Comparison of ENCODE assay signal across 8 cellular contexts in the genomic region with DNA sequence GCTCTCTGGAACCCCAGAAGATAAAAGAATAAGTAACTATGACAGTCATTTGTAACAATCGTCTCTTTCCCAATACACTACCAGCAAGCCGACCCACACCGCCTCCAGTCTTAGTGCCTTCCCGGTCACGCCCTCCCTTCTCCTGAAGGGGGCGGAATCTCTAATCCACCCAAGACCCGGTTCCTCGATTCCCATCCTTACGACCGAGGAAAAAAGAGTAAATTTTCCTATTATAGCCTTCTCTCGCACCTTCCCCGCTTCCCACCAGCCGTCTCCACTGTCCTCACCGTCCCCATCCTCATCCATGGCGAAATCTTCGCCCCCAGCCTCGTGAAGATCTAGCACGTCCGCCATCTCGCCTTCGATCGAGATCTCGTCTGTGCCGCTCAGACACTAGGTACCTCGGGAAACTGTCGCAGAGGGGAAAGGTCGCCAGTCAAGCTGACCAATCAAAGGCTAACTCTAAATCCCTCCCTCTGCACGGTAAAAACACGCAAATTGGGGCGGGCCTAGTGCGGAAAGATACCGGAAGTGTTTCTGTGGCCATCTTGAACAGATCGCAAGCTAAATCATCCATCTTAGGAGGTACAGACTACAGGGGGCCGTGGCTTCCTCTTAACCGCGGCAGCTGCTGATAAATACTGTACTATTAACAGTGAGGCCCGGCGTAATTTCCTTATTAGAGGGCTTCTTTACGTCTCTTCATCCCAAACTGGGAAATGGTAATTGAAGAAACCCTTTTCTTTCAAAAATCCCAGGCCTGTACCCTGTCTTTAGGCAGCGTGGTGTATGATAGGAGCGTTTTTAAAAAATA. TPM values are rescaled to one million over a fixed set of nuclear protein-coding genes. Genes with fewer than 3 reads are reported as not detected.
A peak's percentile ranks its signal among the peaks of the same experiment; 100 is the strongest.
DNase-seq lines count a peak whose midpoint lies in the region; ATAC-seq and TF ChIP-seq lines count a peak whose summit lies in the region.

A gene (minus strand): TSS at position 412 of the 814 bp plus-strand sequence. CDS start 58 bp downstream, at position 354.

- no peaks in the 10 kb centered on the region for H3K9me3 ChIP-seq in KOPT-K1 (ENCODE audit: insufficient read depth, low read length, poor library complexity, severe bottlenecking)
- H3K9me3 ChIP-seq in Peyer's patch = no peaks in the 10 kb centered on the region
- no peaks in the 10 kb centered on the region for H3K9me3 ChIP-seq in esophagus squamous epithelium

- H3K27ac ChIP-seq in KOPT-K1 (ENCODE audit: low read depth, low read length, poor library complexity, severe bottlenecking) = peak within 1 kb of the TSS; percentile 84
- H3K27ac ChIP-seq in Peyer's patch = peak within 1 kb of the TSS; percentile 80 to 94 (median 85)
- peak within 1 kb of the TSS; percentile 90 to 99 (median 96) for H3K27ac ChIP-seq in esophagus squamous epithelium

- H3K36me3 ChIP-seq in KOPT-K1 (ENCODE audit: insufficient read depth, low read length) (peaks cover 29% of the 10 kb centered on the region), Peyer's patch (peaks cover 0 to 12% (median 0%) of the 10 kb centered on the region in 3 donors), esophagus squamous epithelium (peaks cover 0 to 37% (median 0%) of the 10 kb centered on the region in 3 donors)

- intact Hi-C loops in esophagus squamous epithelium (cut with DNase I) = no loop called here

- DNase-seq in Daoy (ENCODE audit: low read depth) (peak; percentile 98), Peyer's patch (peak; percentile 91 to 98 (median 94)), esophagus squamous epithelium (lab: John Stamatoyannopoulos, UW) (peak; percentile 86), myocyte (ENCODE audit: low read depth) (peak; percentile 99)
- peak; percentile 93 to 95 for DNase-seq in activated T-cell treated with anti-CD3 and anti-CD28 coated beads, Interleukin-2, amount 50 U/mL, for 48 hours
- peak; percentile 79 to 93 for DNase-seq in stimulated activated CD8-positive, alpha-beta memory T cell treated with anti-CD3 and anti-CD28 coated beads, Interleukin-7, amount 100 ng/mL, for 48 hours (ENCODE audit: extremely low read depth in 1 of 2, low read depth in 1 of 2)

- H3K4me1 ChIP-seq in Peyer's patch (peaks cover 2 to 17% (median 7%) of the 10 kb centered on the region in 4 donors), esophagus squamous epithelium (peaks cover 13 to 42% (median 13%) of the 10 kb centered on the region in 3 donors)

- 0% methylated on average over 25 to 41 of the region's 41 CpGs for WGBS in esophagus squamous epithelium, 2 donors

- ATAC-seq in GM21786 (IDR thresholded peaks at IDR 0.05; ENCODE audit: unreplicated experiment) = peak; percentile 98

- H3K4me3 ChIP-seq in Peyer's patch (peak within 1 kb of the TSS; percentile 55 to 72 (median 60)), esophagus squamous epithelium (peak within 1 kb of the TSS; percentile 70 to 82 (median 72))

- peak; percentile 98 to 99 for TF ChIP-seq POLR2A in Peyer's patch (IDR thresholded peaks at IDR 0.05)
- TF ChIP-seq POLR2A in esophagus squamous epithelium (IDR thresholded peaks at IDR 0.05) = peak in 3 of 4 donors; percentile 97 to 98 (median 97)

- TF ChIP-seq CTCF in Peyer's patch (IDR thresholded peaks at IDR 0.05) = peak; percentile 62 to 77 (median 73)
- peak; percentile 56 to 79 (median 71) for TF ChIP-seq CTCF in esophagus squamous epithelium (IDR thresholded peaks at IDR 0.05)

- no peaks in the 10 kb centered on the region for H3K27me3 ChIP-seq in Peyer's patch
- no peaks in the 10 kb centered on the region for H3K27me3 ChIP-seq in esophagus squamous epithelium

RNA-seq across cellular contexts. Expression of the gene that starts here (rescaled TPM):
- 596 and 830 TPM in 2 replicates for total RNA-seq in Daoy (2014; rRNA removed; shearing (Covaris generic))
- total RNA-seq in Peyer's patch (100 to 1,000 TPM in 1 of 4 donors, 10 to 100 TPM in 3; 47.6 to 105 (median 57.0) TPM), esophagus squamous epithelium (100 to 1,000 TPM; 155 to 229 (median 200) TPM), myocyte (191 and 218 TPM in 2 replicates)
- polyA plus RNA-seq in myocyte (2012) = 180 TPM

Comparison
In these comparisons a context has a peak if more than half of its experiments do, and no peak if none do; other contexts are left out.
1. Peak in every context shown above with its lines: DNase-seq, ATAC-seq, H3K4me3 ChIP-seq and H3K27ac ChIP-seq.